In the genomic region with DNA sequence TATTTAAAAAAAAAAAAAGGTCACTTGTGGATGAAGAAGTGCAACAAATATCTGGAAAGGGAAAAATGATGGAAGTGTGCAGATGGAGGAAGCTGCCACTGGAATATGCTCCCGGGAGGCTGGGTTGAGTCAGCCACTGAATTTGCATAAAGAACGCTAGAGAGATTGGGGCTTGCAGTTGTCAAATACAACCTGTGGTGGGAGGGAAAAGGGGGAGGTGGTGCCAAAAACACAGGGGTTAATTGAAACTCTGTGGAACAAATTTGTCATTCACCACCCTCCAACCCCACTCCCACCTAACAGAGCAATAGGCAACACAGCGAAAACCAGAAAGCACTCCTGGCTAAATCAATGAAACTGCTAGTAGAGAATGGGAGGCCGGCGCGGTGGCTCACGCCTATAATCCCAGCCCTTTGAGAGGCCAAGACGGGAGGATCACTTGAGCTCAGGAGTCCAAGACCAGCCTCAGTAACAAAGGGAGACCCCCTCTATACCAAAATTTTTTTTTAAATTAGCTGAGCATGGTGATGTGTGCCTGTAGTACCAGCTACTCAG, we compare ENCODE assay signal across 20 cellular contexts.
"Had no signal": no experiment of that assay in that cellular context is flagged by ENCODE, and none has a peak within 500 bp of the region (broad histone marks: within the 10 kb centered on the region; RNA-seq: fewer than 3 reads in every experiment).

No MANE protein-coding gene starts in this region.

- H3K4me2 ChIP-seq: neural progenitor cell had no signal

- H3K4me3 ChIP-seq: adrenal gland, ascending aorta, colonic mucosa, left ventricle myocardium inferior, neural progenitor cell, spleen, thoracic aorta, upper lobe of left lung had no signal

- ATAC-seq: activated T-helper 17 cell treated with anti-CD3 and anti-CD28 coated beads, Interleukin-2, amount 50 U/mL, for 72 hours; naive thymus-derived CD8-positive, alpha-beta T cell had no signal

- H3K4me1 ChIP-seq: adrenal gland, ascending aorta, colonic mucosa, left ventricle myocardium inferior, upper lobe of left lung had no signal

- H2AFZ ChIP-seq: neural progenitor cell had no signal

- DNase-seq: activated CD4-positive, alpha-beta T cell treated with anti-CD3 and anti-CD28 coated beads, Interleukin-2, amount 10 ng/mL, durations not matched to agents 7 days and 5 days; activated CD4-positive, CD25-positive, alpha-beta regulatory T cell treated with anti-CD3 and anti-CD28 coated beads, Interleukin-2, amount 50 U/mL, for 72 hours; activated CD8-positive, alpha-beta memory T cell treated with anti-CD3 and anti-CD28 coated beads, Interleukin-2, amount 50 U/mL, for 4 hours; activated naive CD4-positive, alpha-beta T cell; activated T-cell treated with anti-CD3 and anti-CD28 coated beads, Interleukin-2, amount 50 U/mL, for 24 hours; brain microvascular endothelial cell; colonic mucosa; kidney glomerular epithelial cell; left ventricle myocardium inferior; naive thymus-derived CD8-positive, alpha-beta T cell; spleen; stimulated activated CD4-positive, alpha-beta T cell treated with anti-CD3 and anti-CD28 coated beads, Interleukin-4, amount 100 ng/mL, for 1 hour; stimulated activated naive CD4-positive, alpha-beta T cell treated with Interleukin-2 at 50 U/mL for 16 hours; upper lobe of left lung had no signal

- H3K9ac ChIP-seq: neural progenitor cell had no signal

- H3K27ac ChIP-seq: adrenal gland, ascending aorta, brain microvascular endothelial cell, colonic mucosa, left ventricle myocardium inferior, neural progenitor cell, spleen, thoracic aorta, upper lobe of left lung, VCaP had no signal

- H3K9me3 ChIP-seq: ascending aorta, colonic mucosa, spleen, thoracic aorta, upper lobe of left lung had no signal

- H3K27me3 ChIP-seq: adrenal gland, ascending aorta, brain microvascular endothelial cell, colonic mucosa, neural progenitor cell, upper lobe of left lung had no signal

- H3K36me3 ChIP-seq: adrenal gland, ascending aorta, brain microvascular endothelial cell, colonic mucosa, left ventricle myocardium inferior, neural progenitor cell, spleen, thoracic aorta, upper lobe of left lung had no signal
